ENCODE assay signal across 10 cellular contexts in the genomic region with DNA sequence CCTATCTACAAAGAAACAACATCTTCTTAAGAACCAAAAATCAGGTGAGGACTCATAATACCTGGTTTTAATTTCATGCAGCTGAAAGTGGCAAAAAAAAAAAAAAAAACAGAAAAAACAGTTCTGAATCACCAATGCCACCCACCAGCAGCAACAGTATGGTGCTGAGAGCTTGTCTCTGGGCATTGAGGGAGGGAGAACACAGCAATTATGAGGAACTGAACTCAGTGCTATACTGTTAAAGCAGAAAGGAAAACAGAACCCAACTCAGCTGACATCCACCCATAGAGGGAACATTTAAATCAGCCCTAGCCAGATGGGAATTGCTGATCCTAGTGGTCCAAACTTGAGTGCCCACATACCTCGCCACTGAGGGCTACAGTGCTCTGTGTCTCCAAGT.
"Had no signal": no experiment of that assay in that cellular context is flagged by ENCODE, and none has a peak within 500 bp of the region (broad histone marks: within the 10 kb centered on the region; RNA-seq: fewer than 3 reads in every experiment).

No MANE protein-coding gene starts in this region.

- H3K9me3 ChIP-seq: HAP-1 had no signal

- H3K4me3 ChIP-seq: GM23248, HAP-1, K562 had no signal

- DNase-seq: GM23248, GOT3, H7, IMR-90, KG1 had no signal

- ATAC-seq: HCT116, HepG2, K562 had no signal

- H3K36me3 ChIP-seq: HAP-1 had no signal

- H3K27ac ChIP-seq: GM23248, HL-60 had no signal

- H3K4me1 ChIP-seq: HAP-1 had no signal
